ENCODE assay signal across 1 cellular context in genomic region chr6:41022294-41022693, GRCh38.
TF ChIP-seq lines count a peak whose summit lies in the region.

No MANE protein-coding gene starts in this region.

TF ChIP-seq in endothelial cell of umbilical vein, 7 proteins besides CTCF, POLR2A, EP300 and RAD21:
- TF ChIP-seq MYC (IDR thresholded peaks at IDR 0.05; ENCODE audit: low read depth, low read length): no peak
- TF ChIP-seq MAX (IDR thresholded peaks at IDR 0.05; ENCODE audit: insufficient read depth, insufficient read length): no peak
